Comparison of ENCODE assay signal across 9 cellular contexts in genomic region chr5:139386956-139387355, GRCh38. TPM values are rescaled to one million over a fixed set of nuclear protein-coding genes. Genes with fewer than 3 reads are reported as not detected.
"Had no signal": no experiment of that assay in that cellular context is flagged by ENCODE, and none has a peak within 500 bp of the region (broad histone marks: within the 10 kb centered on the region; RNA-seq: fewer than 3 reads in every experiment).

No MANE protein-coding gene starts in this region.

RNA-seq across cellular contexts. Expression of gene MZB1, which starts 2.8 kb away (rescaled TPM):
- total RNA-seq: osteocyte had no signal
- polyA plus RNA-seq: keratinocyte, SK-N-SH had no signal

RNA-seq across cellular contexts. Expression of gene SLC23A1, which starts 3.9 kb away (rescaled TPM):
- total RNA-seq: cerebellum, gastrocnemius medialis, mesothelial cell of epicardium, osteocyte, psoas muscle, right cardiac atrium, testis had no signal
- polyA plus RNA-seq: keratinocyte, SK-N-SH had no signal
